Comparison of ENCODE assay signal across 29 cellular contexts in genomic region chrX:100407147-100407783, GRCh38. TPM values are rescaled to one million over a fixed set of nuclear protein-coding genes. Genes with fewer than 3 reads are reported as not detected.
DNase-seq lines count a peak whose midpoint lies in the region; ATAC-seq and TF ChIP-seq lines count a peak whose summit lies in the region.
"Had no signal": no experiment of that assay in that cellular context is flagged by ENCODE, and none has a peak within 500 bp of the region (broad histone marks: within the 10 kb centered on the region; RNA-seq: fewer than 3 reads in every experiment).

No MANE protein-coding gene starts in this region.

- ATAC-seq in GM21423 (IDR thresholded peaks at IDR 0.05; ENCODE audit: unreplicated experiment) (no peak), GM21737 (IDR thresholded peaks at IDR 0.05; ENCODE audit: unreplicated experiment) (no peak)
- ATAC-seq: A549; activated CD4-positive, CD25-positive, alpha-beta regulatory T cell treated with anti-CD3 and anti-CD28 coated beads, Interleukin-2, amount 50 U/mL, for 24 hours; lower lobe of right lung had no signal

- H3K27me3 Mint-ChIP-seq in chondrocyte (ENCODE audit: low read depth) (peaks cover 46% of the 10 kb centered on the region), nephron (ENCODE audit: low read depth) (peaks cover 59% of the 10 kb centered on the region), type B pancreatic cell (peaks cover 73% of the 10 kb centered on the region)

- H3K27ac Mint-ChIP-seq in chondrocyte (ENCODE audit: unreplicated experiment) (no peak overlapping the region), nephron (no peak overlapping the region), type B pancreatic cell (no peak overlapping the region)
- H3K27ac Mint-ChIP-seq: activated CD4-positive, alpha-beta memory T cell treated with anti-CD3 and anti-CD28 coated beads, Interleukin-2, amount 10 ng/mL, durations not matched to agents 7 days and 5 days; activated T-cell treated with anti-CD3 and anti-CD28 coated beads, Interleukin-2, amount 50 U/mL, for 24 hours; CD8-positive, alpha-beta memory T cell had no signal

- TF ChIP-seq CTCF in chondrocyte (IDR thresholded peaks at IDR 0.05) (no peak), nephron (IDR thresholded peaks at IDR 0.05; ENCODE audit: unreplicated experiment in 3 of 3) (no peak), type B pancreatic cell (conservative IDR thresholded peaks at IDR 0.05) (no peak)

- DNase-seq in activated CD8-positive, alpha-beta memory T cell treated with anti-CD3 and anti-CD28 coated beads, Interleukin-2, amount 50 U/mL, for 48 hours, result peak; percentile 44
- no peak for DNase-seq in activated CD8-positive, alpha-beta memory T cell treated with anti-CD3 and anti-CD28 coated beads, Interleukin-2, amount 50 U/mL, for 4 hours
- peak; percentile 90 for DNase-seq in chondrocyte (ENCODE audit: low spot score)
- DNase-seq in type B pancreatic cell (ENCODE audit: extremely low spot score, unreplicated experiment), result no peak
- no peak for DNase-seq in MV-4-11 (lab: John Stamatoyannopoulos, UW)
- DNase-seq: activated CD4-positive, alpha-beta memory T cell treated with anti-CD3 and anti-CD28 coated beads, Interleukin-2, amount 10 ng/mL, durations not matched to agents 7 days and 5 days; activated T-cell treated with anti-CD3 and anti-CD28 coated beads, Interleukin-2, amount 50 U/mL, for 24 hours; AML-193; brain microvascular endothelial cell; CD8-positive, alpha-beta memory T cell; DMS 273 treated with DMSO at 0.1 percent for 48 hours; KG1; kidney glomerular epithelial cell; lower lobe of right lung; MG63; NCI-H1417 treated with DMSO at 0.1 percent for 48 hours; NCI-H2081 treated with DMSO at 0.1 percent for 48 hours; NCI-H345; NCI-H774; stimulated activated naive CD4-positive, alpha-beta T cell treated with Interleukin-2 at 50 U/mL for 16 hours had no signal

- H3K36me3 Mint-ChIP-seq in chondrocyte (ENCODE audit: low read depth) (peaks cover 5% of the 10 kb centered on the region), nephron (ENCODE audit: low read depth) (peaks cover 24% of the 10 kb centered on the region), type B pancreatic cell (peaks cover 21% of the 10 kb centered on the region)
- H3K36me3 Mint-ChIP-seq: CD8-positive, alpha-beta memory T cell had no signal

- no peak overlapping the region for H3K4me3 Mint-ChIP-seq in chondrocyte (ENCODE audit: unreplicated experiment)
- peak overlapping the region; percentile 65 to 74 (median 70) for H3K4me3 Mint-ChIP-seq in nephron
- peak overlapping the region; percentile 84 for H3K4me3 Mint-ChIP-seq in type B pancreatic cell
- H3K4me3 Mint-ChIP-seq: activated CD4-positive, alpha-beta memory T cell treated with anti-CD3 and anti-CD28 coated beads, Interleukin-2, amount 10 ng/mL, durations not matched to agents 7 days and 5 days; activated T-cell treated with anti-CD3 and anti-CD28 coated beads, Interleukin-2, amount 50 U/mL, for 24 hours; CD8-positive, alpha-beta memory T cell had no signal

- H3K9me3 Mint-ChIP-seq in chondrocyte (ENCODE audit: low read depth) (no peaks in the 10 kb centered on the region), nephron (peaks cover 11% of the 10 kb centered on the region), type B pancreatic cell (no peaks in the 10 kb centered on the region)
- H3K9me3 Mint-ChIP-seq: activated CD4-positive, alpha-beta memory T cell treated with anti-CD3 and anti-CD28 coated beads, Interleukin-2, amount 10 ng/mL, durations not matched to agents 7 days and 5 days; activated T-cell treated with anti-CD3 and anti-CD28 coated beads, Interleukin-2, amount 50 U/mL, for 24 hours had no signal

- H3K4me1 Mint-ChIP-seq in chondrocyte (ENCODE audit: low read depth) (peaks cover 41% of the 10 kb centered on the region), nephron (peaks cover 38% of the 10 kb centered on the region), type B pancreatic cell (ENCODE audit: unreplicated experiment) (peaks cover 26% of the 10 kb centered on the region)

RNA-seq across cellular contexts. Expression of gene PCDH19, which starts 2.8 kb away (rescaled TPM):
- 5.0 to 63.2 TPM (median 5.3 TPM) in 3 replicates for total RNA-seq in chondrocyte
- 61.6 and 122 TPM in 2 replicates for total RNA-seq in type B pancreatic cell (ENCODE audit: low replicate concordance)
- total RNA-seq: activated CD4-positive, alpha-beta memory T cell treated with anti-CD3 and anti-CD28 coated beads, Interleukin-2, amount 10 ng/mL, durations not matched to agents 7 days and 5 days; CD8-positive, alpha-beta memory T cell; HT-29; mononuclear cell; RPMI7951; SJSA1 had no signal

Comparison
In these comparisons a context has a peak if more than half of its experiments do, and no peak if none do; other contexts are left out.
1. DNase-seq: peak in activated CD8-positive, alpha-beta memory T cell treated with anti-CD3 and anti-CD28 coated beads, Interleukin-2, amount 50 U/mL, for 48 hours (single experiment) and chondrocyte (single experiment); none in activated CD8-positive, alpha-beta memory T cell treated with anti-CD3 and anti-CD28 coated beads, Interleukin-2, amount 50 U/mL, for 4 hours (single experiment), type B pancreatic cell (single experiment) and MV-4-11 (single experiment).